2 cellular contexts compared by ENCODE assay signal in the genomic region with DNA sequence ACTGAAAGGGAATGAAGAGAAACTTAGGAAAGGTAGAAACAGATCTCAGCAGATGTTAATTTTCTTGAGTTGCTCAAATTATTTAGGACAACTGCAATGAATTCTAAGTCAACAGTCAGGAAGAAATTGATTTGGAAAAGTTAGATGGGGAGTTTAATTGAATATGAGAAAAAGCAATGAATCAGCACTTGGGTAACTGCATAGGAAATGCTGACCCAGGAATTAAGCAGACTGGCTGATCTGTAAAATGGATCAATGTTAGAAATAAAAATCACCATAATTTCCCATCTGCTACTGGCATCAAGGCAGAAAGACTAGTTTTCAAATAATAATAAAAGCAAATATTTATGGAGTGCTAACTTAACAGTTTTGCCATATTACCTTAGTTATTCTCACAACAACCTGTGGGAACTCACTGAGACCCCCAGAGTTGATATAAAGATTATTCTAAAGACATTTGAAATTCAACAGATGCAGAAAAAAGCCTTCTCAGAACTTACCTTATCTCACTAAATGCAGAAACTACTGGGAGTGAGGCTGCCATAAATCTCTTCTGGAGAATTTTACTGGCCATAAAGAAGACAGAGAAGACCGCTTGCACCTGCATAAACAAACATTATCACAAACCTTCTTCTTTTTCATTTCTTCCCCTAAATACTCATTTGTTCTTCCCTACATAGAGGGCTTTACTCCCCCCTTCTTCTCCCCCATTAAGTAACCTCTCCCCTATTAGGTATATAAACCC.
A peak's percentile ranks its signal among the peaks of the same experiment; 100 is the strongest.
TF ChIP-seq lines count a peak whose summit lies in the region.

No MANE protein-coding gene starts in this region.

TF ChIP-seq in HepG2, 621 proteins besides CTCF, POLR2A, EP300 and RAD21:
- peak; percentile 45; the same call in 1 of the 2 replicates for TF ChIP-seq MAFF (IDR thresholded peaks at IDR 0.05; ENCODE audit: low read depth, low read length)
- peak in 1 of 2 experiments; percentile 64; a peak in 2 of 4 replicates for TF ChIP-seq MAFK (conservative IDR thresholded peaks at IDR 0.05 in 1 of 2, IDR thresholded peaks at IDR 0.05 in 1 of 2; ENCODE audit: low read length in 2 of 2)
- no peak for TF ChIP-seq ZNF879 (CRISPR knock-in tag; IDR thresholded peaks at IDR 0.05)
- no peak for TF ChIP-seq SP1 (IDR thresholded peaks at IDR 0.05)
- TF ChIP-seq SP1 (CRISPR knock-in tag; IDR thresholded peaks at IDR 0.05) = no peak

TF ChIP-seq in IMR-90, 13 proteins besides CTCF, POLR2A, EP300 and RAD21:
- TF ChIP-seq MAFK (IDR thresholded peaks at IDR 0.05; ENCODE audit: low read depth, low read length) (peak; percentile 40; the same call in 1 of the 2 replicates), ELK1 (IDR thresholded peaks at IDR 0.05; ENCODE audit: borderline replicate concordance, low read depth, low read length) (no peak), FOS (IDR thresholded peaks at IDR 0.05; ENCODE audit: low read depth, low read length) (no peak), MAZ (IDR thresholded peaks at IDR 0.05; ENCODE audit: borderline replicate concordance, low read depth, low read length) (no peak), CHD1 (IDR thresholded peaks at IDR 0.05; ENCODE audit: low read depth, low read length) (no peak), SMC3 (IDR thresholded peaks at IDR 0.05; ENCODE audit: low read depth, low read length) (no peak)
